ENCODE assay signal across 31 cellular contexts in the genomic region with DNA sequence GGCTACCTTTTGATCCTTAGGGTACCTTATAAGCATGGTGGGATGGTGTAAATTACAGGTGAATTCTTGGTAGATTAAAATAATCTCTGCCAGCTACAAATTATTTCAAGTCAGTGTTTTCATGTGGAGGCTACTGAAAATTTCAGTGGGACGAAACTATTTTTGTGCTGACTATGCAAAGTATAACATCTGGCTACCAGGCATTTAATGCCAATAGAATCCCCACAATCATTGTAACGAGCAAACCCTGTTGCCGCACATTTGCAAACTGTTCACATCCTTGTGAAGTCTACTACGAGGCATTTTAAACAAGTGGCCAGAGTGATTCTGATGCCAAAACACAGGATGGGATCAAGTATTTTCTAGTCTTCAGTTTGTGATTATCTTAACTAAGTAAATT.
"Had no signal": no experiment of that assay in that cellular context is flagged by ENCODE, and none has a peak within 500 bp of the region (broad histone marks: within the 10 kb centered on the region; RNA-seq: fewer than 3 reads in every experiment).

No MANE protein-coding gene starts in this region.

- H3K4me1 Mint-ChIP-seq: activated CD4-positive, alpha-beta T cell treated with anti-CD3 and anti-CD28 coated beads, Interleukin-2, amount 10 ng/mL, durations not matched to agents 24 days and 14 days; central memory CD8-positive, alpha-beta T cell had no signal

- H3K4me3 ChIP-seq: ascending aorta, cardiac muscle cell, coronary artery, MG63, SJCRH30 had no signal

- H3K27me3 Mint-ChIP-seq: activated CD4-positive, alpha-beta T cell treated with anti-CD3 and anti-CD28 coated beads, Interleukin-2, amount 10 ng/mL, durations not matched to agents 24 days and 14 days; activated naive CD4-positive, alpha-beta T cell treated with anti-CD3 and anti-CD28 coated beads, Interleukin-2, amount 50 U/mL, for 24 hours; activated naive CD8-positive, alpha-beta T cell treated with anti-CD3 and anti-CD28 coated beads, Interleukin-2, amount 10 ng/mL, durations not matched to agents 7 days and 5 days; activated T-helper 17 cell treated with anti-CD3 and anti-CD28 coated beads, Interleukin-2, amount 50 U/mL, for 72 hours; central memory CD8-positive, alpha-beta T cell had no signal

- H3K9me3 Mint-ChIP-seq: activated CD4-positive, alpha-beta T cell treated with anti-CD3 and anti-CD28 coated beads, Interleukin-2, amount 10 ng/mL, durations not matched to agents 24 days and 14 days; activated naive CD4-positive, alpha-beta T cell treated with anti-CD3 and anti-CD28 coated beads, Interleukin-2, amount 50 U/mL, for 24 hours; activated naive CD8-positive, alpha-beta T cell treated with anti-CD3 and anti-CD28 coated beads, Interleukin-2, amount 10 ng/mL, durations not matched to agents 7 days and 5 days; activated T-cell treated with anti-CD3 and anti-CD28 coated beads, Interleukin-2, amount 50 U/mL, for 72 hours; activated T-helper 17 cell treated with anti-CD3 and anti-CD28 coated beads, Interleukin-2, amount 50 U/mL, for 72 hours; central memory CD8-positive, alpha-beta T cell; T-helper 1 cell treated with Interleukin-12 subunit alpha and Interleukin-12 subunit beta and Interleukin-4 antibody, amounts not matched to agents 30 μg/mL and 1 μg/mL, for 36 hours; T-helper 2 cell treated with Interferon-gamma antibody and Interleukin-4, amounts not matched to agents 5 μg/mL and 100 μg/mL, for 36 hours had no signal

- H3K27ac Mint-ChIP-seq: activated CD4-positive, alpha-beta T cell treated with anti-CD3 and anti-CD28 coated beads, Interleukin-2, amount 10 ng/mL, durations not matched to agents 24 days and 14 days; activated naive CD8-positive, alpha-beta T cell treated with anti-CD3 and anti-CD28 coated beads, Interleukin-2, amount 10 ng/mL, durations not matched to agents 7 days and 5 days; activated T-helper 17 cell treated with anti-CD3 and anti-CD28 coated beads, Interleukin-2, amount 50 U/mL, for 72 hours; T-helper 1 cell treated with Interleukin-12 subunit alpha and Interleukin-12 subunit beta and Interleukin-4 antibody, amounts not matched to agents 30 μg/mL and 1 μg/mL, for 36 hours; T-helper 2 cell treated with Interferon-gamma antibody and Interleukin-4, amounts not matched to agents 5 μg/mL and 100 μg/mL, for 36 hours had no signal

- H3K27me3 ChIP-seq: ascending aorta, cardiac muscle cell, MG63, SJCRH30 had no signal

- H3K9me3 ChIP-seq: ascending aorta, MG63, SJCRH30, SK-N-SH had no signal

- DNase-seq: activated CD4-positive, alpha-beta T cell treated with anti-CD3 and anti-CD28 coated beads, Interleukin-2, amount 10 ng/mL, durations not matched to agents 24 days and 14 days; activated CD4-positive, alpha-beta T cell treated with anti-CD3 and anti-CD28 coated beads, Interleukin-2, amount 50 U/mL, for 4 hours; activated CD8-positive, alpha-beta memory T cell treated with anti-CD3 and anti-CD28 coated beads, Interleukin-2, amount 50 U/mL, for 48 hours; activated gamma-delta T cell; activated naive CD4-positive, alpha-beta T cell treated with Interleukin-2 at 50 U/mL for 16 hours; activated naive CD8-positive, alpha-beta T cell treated with anti-CD3 and anti-CD28 coated beads, Interleukin-2, amount 10 ng/mL, durations not matched to agents 7 days and 5 days; activated T-cell treated with anti-CD3 and anti-CD28 coated beads, Interleukin-2, amount 50 U/mL, for 72 hours; amygdala; Kasumi-1; MG63; MV-4-11; NCI-H1092; NCI-H1436 treated with DMSO at 0.1 percent for 48 hours; NCI-H1694 treated with DMSO at 0.1 percent for 48 hours; NCI-H2029; NCI-H510A; NCI-H526; NCI-H748 treated with DMSO at 0.1 percent for 48 hours; OCI-M1; SHP77; SJCRH30; SK-N-SH had no signal

- H3K4me2 ChIP-seq: SK-N-SH had no signal

- H3K4me3 Mint-ChIP-seq: activated CD4-positive, alpha-beta T cell treated with anti-CD3 and anti-CD28 coated beads, Interleukin-2, amount 10 ng/mL, durations not matched to agents 24 days and 14 days; activated naive CD4-positive, alpha-beta T cell treated with anti-CD3 and anti-CD28 coated beads, Interleukin-2, amount 50 U/mL, for 24 hours; activated naive CD8-positive, alpha-beta T cell treated with anti-CD3 and anti-CD28 coated beads, Interleukin-2, amount 10 ng/mL, durations not matched to agents 7 days and 5 days; activated T-cell treated with anti-CD3 and anti-CD28 coated beads, Interleukin-2, amount 50 U/mL, for 72 hours; activated T-helper 17 cell treated with anti-CD3 and anti-CD28 coated beads, Interleukin-2, amount 50 U/mL, for 72 hours; central memory CD8-positive, alpha-beta T cell; T-helper 1 cell treated with Interleukin-12 subunit alpha and Interleukin-12 subunit beta and Interleukin-4 antibody, amounts not matched to agents 30 μg/mL and 1 μg/mL, for 36 hours; T-helper 2 cell treated with Interferon-gamma antibody and Interleukin-4, amounts not matched to agents 5 μg/mL and 100 μg/mL, for 36 hours had no signal

- H3K4me1 ChIP-seq: SJCRH30 had no signal

- H3K27ac ChIP-seq: ascending aorta, cardiac muscle cell, coronary artery, SJCRH30 had no signal

- H3K9ac ChIP-seq: SK-N-SH had no signal

- ATAC-seq: activated T-cell treated with anti-CD3 and anti-CD28 coated beads, Interleukin-2, amount 50 U/mL, for 72 hours; activated T-helper 17 cell treated with anti-CD3 and anti-CD28 coated beads, Interleukin-2, amount 50 U/mL, for 72 hours; Panc1 had no signal

- H3K36me3 ChIP-seq: ascending aorta had no signal
